1 cellular context compared by ENCODE assay signal in the genomic region with DNA sequence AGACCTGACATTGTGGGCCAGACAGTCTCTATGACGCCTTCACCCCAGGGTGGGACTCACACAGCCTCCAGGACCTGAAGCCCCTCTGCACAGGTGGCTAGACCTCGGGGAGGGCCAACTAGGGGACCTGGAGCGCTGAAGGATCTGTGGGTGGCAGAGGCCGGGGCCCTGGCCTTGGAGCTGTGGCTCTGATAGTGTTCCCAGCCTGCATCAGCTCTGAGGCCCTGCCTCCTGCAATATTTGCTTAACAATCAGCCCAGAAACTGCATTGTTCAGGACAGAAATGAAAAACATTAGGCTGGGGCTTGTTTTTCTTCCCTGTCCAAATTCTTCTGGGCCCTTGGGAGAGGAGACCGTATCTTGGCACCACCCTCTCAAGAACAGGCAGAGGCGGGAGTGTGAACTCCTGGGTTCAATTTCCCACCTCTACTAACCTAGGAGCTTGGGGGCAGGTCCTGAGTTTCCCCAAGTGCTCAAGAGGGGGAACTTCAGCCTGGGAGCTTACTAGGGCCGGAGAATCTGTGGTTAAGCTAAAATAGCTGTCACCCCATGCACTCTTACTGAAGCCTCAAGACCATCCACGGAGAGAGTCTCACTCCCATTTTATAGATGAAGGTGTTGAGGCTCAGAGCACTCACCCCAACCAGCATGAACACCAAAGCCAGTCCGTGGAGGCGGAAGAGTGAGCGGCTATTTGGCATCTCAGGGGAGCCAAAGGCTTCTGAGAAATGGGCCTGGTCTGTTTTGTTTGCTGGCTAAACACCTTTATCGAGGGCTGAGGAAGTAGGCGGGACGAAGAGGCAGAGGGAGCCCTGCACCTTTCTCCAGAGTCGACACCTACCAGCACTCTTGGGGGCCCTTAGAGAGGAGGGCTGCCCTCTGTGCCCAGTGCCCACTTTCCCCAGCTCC.
TF ChIP-seq lines count a peak whose summit lies in the region.

No MANE protein-coding gene starts in this region.

TF ChIP-seq in HepG2, 621 proteins besides CTCF, POLR2A, EP300 and RAD21:
- TF ChIP-seq, protein P1, sequence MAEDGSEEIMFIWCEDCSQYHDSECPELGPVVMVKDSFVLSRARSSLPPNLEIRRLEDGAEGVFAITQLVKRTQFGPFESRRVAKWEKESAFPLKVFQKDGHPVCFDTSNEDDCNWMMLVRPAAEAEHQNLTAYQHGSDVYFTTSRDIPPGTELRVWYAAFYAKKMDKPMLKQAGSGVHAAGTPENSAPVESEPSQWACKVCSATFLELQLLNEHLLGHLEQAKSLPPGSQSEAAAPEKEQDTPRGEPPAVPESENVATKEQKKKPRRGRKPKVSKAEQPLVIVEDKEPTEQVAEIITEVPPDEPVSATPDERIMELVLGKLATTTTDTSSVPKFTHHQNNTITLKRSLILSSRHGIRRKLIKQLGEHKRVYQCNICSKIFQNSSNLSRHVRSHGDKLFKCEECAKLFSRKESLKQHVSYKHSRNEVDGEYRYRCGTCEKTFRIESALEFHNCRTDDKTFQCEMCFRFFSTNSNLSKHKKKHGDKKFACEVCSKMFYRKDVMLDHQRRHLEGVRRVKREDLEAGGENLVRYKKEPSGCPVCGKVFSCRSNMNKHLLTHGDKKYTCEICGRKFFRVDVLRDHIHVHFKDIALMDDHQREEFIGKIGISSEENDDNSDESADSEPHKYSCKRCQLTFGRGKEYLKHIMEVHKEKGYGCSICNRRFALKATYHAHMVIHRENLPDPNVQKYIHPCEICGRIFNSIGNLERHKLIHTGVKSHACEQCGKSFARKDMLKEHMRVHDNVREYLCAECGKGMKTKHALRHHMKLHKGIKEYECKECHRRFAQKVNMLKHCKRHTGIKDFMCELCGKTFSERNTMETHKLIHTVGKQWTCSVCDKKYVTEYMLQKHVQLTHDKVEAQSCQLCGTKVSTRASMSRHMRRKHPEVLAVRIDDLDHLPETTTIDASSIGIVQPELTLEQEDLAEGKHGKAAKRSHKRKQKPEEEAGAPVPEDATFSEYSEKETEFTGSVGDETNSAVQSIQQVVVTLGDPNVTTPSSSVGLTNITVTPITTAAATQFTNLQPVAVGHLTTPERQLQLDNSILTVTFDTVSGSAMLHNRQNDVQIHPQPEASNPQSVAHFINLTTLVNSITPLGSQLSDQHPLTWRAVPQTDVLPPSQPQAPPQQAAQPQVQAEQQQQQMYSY (CRISPR knock-in tag; IDR thresholded peaks at IDR 0.05) = no peak
- TF ChIP-seq SOX6 (IDR thresholded peaks at IDR 0.05) (no peak), SOX6 (CRISPR knock-in tag; IDR thresholded peaks at IDR 0.05) (peak; percentile 56), SOX13 (IDR thresholded peaks at IDR 0.05) (no peak), SOX13 (CRISPR knock-in tag; conservative IDR thresholded peaks at IDR 0.05 in 1 of 2, IDR thresholded peaks at IDR 0.05 in 1 of 2) (peak in 1 of 2 experiments; percentile 58; a peak in 2 of 4 replicates), ZNF205 (CRISPR knock-in tag; IDR thresholded peaks at IDR 0.05) (no peak), ZZZ3 (CRISPR knock-in tag; IDR thresholded peaks at IDR 0.05; ENCODE audit: borderline replicate concordance) (no peak), ZNF496 (CRISPR knock-in tag; IDR thresholded peaks at IDR 0.05; ENCODE audit: insufficient replicate concordance) (no peak), GZF1 (CRISPR knock-in tag; IDR thresholded peaks at IDR 0.05) (no peak), IRX3 (CRISPR knock-in tag; IDR thresholded peaks at IDR 0.05; ENCODE audit: borderline replicate concordance, low read depth) (no peak), TMF1 (CRISPR knock-in tag; IDR thresholded peaks at IDR 0.05; ENCODE audit: low read depth) (no peak), DBP (CRISPR knock-in tag; IDR thresholded peaks at IDR 0.05; ENCODE audit: not compliant biosample characterization) (no peak), ZBTB1 (CRISPR knock-in tag; IDR thresholded peaks at IDR 0.05; ENCODE audit: borderline replicate concordance) (no peak), SATB2 (CRISPR knock-in tag; IDR thresholded peaks at IDR 0.05) (no peak), ZNF557 (CRISPR knock-in tag; IDR thresholded peaks at IDR 0.05) (no peak), ZSCAN29 (CRISPR knock-in tag; conservative IDR thresholded peaks at IDR 0.05) (no peak), ZXDC (CRISPR knock-in tag; IDR thresholded peaks at IDR 0.05) (no peak), SOX5 (CRISPR knock-in tag; IDR thresholded peaks at IDR 0.05; ENCODE audit: borderline replicate concordance) (peak; percentile 45; the same call in 1 of the 2 replicates), REXO4 (CRISPR knock-in tag; IDR thresholded peaks at IDR 0.05; ENCODE audit: borderline replicate concordance) (no peak), ZNF234 (CRISPR knock-in tag; conservative IDR thresholded peaks at IDR 0.05) (no peak), SP5 (CRISPR knock-in tag; IDR thresholded peaks at IDR 0.05; ENCODE audit: borderline replicate concordance, low read depth) (no peak), MXI1 (IDR thresholded peaks at IDR 0.05; ENCODE audit: borderline replicate concordance, low read depth, low read length) (no peak), XRCC5 (optimal IDR thresholded peaks at IDR 0.05; ENCODE audit: low read length) (peak; percentile 12), ZNF629 (CRISPR knock-in tag; conservative IDR thresholded peaks at IDR 0.05) (peak; percentile 64), PTBP1 (IDR thresholded peaks at IDR 0.05; ENCODE audit: low read depth, low read length, poor library complexity, severe bottlenecking) (no peak), ZNF296 (CRISPR knock-in tag; conservative IDR thresholded peaks at IDR 0.05) (no peak), GABPA (IDR thresholded peaks at IDR 0.05; ENCODE audit: low read depth, low read length) (no peak), GABPA (CRISPR knock-in tag; IDR thresholded peaks at IDR 0.05; ENCODE audit: low read depth) (no peak)
- TF ChIP-seq, protein P2, sequence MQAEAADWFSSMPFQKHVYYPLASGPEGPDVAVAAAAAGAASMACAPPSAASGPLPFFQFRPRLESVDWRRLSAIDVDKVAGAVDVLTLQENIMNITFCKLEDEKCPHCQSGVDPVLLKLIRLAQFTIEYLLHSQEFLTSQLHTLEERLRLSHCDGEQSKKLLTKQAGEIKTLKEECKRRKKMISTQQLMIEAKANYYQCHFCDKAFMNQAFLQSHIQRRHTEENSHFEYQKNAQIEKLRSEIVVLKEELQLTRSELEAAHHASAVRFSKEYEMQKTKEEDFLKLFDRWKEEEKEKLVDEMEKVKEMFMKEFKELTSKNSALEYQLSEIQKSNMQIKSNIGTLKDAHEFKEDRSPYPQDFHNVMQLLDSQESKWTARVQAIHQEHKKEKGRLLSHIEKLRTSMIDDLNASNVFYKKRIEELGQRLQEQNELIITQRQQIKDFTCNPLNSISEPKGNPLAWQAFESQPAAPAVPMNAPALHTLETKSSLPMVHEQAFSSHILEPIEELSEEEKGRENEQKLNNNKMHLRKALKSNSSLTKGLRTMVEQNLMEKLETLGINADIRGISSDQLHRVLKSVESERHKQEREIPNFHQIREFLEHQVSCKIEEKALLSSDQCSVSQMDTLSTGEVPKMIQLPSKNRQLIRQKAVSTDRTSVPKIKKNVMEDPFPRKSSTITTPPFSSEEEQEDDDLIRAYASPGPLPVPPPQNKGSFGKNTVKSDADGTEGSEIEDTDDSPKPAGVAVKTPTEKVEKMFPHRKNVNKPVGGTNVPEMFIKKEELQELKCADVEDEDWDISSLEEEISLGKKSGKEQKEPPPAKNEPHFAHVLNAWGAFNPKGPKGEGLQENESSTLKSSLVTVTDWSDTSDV (CRISPR knock-in tag; IDR thresholded peaks at IDR 0.05) = no peak
- TF ChIP-seq, protein P3, sequence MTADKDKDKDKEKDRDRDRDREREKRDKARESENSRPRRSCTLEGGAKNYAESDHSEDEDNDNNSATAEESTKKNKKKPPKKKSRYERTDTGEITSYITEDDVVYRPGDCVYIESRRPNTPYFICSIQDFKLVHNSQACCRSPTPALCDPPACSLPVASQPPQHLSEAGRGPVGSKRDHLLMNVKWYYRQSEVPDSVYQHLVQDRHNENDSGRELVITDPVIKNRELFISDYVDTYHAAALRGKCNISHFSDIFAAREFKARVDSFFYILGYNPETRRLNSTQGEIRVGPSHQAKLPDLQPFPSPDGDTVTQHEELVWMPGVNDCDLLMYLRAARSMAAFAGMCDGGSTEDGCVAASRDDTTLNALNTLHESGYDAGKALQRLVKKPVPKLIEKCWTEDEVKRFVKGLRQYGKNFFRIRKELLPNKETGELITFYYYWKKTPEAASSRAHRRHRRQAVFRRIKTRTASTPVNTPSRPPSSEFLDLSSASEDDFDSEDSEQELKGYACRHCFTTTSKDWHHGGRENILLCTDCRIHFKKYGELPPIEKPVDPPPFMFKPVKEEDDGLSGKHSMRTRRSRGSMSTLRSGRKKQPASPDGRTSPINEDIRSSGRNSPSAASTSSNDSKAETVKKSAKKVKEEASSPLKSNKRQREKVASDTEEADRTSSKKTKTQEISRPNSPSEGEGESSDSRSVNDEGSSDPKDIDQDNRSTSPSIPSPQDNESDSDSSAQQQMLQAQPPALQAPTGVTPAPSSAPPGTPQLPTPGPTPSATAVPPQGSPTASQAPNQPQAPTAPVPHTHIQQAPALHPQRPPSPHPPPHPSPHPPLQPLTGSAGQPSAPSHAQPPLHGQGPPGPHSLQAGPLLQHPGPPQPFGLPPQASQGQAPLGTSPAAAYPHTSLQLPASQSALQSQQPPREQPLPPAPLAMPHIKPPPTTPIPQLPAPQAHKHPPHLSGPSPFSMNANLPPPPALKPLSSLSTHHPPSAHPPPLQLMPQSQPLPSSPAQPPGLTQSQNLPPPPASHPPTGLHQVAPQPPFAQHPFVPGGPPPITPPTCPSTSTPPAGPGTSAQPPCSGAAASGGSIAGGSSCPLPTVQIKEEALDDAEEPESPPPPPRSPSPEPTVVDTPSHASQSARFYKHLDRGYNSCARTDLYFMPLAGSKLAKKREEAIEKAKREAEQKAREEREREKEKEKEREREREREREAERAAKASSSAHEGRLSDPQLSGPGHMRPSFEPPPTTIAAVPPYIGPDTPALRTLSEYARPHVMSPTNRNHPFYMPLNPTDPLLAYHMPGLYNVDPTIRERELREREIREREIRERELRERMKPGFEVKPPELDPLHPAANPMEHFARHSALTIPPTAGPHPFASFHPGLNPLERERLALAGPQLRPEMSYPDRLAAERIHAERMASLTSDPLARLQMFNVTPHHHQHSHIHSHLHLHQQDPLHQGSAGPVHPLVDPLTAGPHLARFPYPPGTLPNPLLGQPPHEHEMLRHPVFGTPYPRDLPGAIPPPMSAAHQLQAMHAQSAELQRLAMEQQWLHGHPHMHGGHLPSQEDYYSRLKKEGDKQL (CRISPR knock-in tag; IDR thresholded peaks at IDR 0.05; ENCODE audit: low read depth) = no peak
